In the genomic region with DNA sequence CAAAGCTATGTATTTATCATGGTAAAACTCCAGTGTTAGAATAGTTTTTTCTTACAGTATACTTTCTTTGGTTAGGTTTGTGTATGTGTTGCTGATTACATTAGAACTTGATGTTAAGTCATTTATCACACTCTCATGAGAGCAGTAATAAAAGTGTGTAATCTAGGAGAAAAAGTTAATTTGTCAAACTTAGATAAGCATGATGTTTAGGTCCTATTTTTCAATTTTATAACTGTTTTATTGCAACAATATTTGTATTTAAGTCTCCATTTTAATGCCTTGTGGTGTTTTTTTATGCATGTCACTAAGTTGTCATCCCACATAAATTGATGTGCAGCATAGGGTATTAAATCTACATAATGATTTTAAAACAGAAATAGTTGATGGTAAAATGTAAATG, we compare ENCODE assay signal across 36 cellular contexts. TPM values are rescaled to one million over a fixed set of nuclear protein-coding genes. Genes with fewer than 3 reads are reported as not detected.
A peak's percentile ranks its signal among the peaks of the same experiment; 100 is the strongest.
DNase-seq lines count a peak whose midpoint lies in the region; ATAC-seq, FAIRE-seq and TF ChIP-seq lines count a peak whose summit lies in the region.
"Had no signal": no experiment of that assay in that cellular context is flagged by ENCODE, and none has a peak within 500 bp of the region (broad histone marks: within the 10 kb centered on the region; RNA-seq: fewer than 3 reads in every experiment).

No MANE protein-coding gene starts in this region.

- intact Hi-C loops in prostate gland (cut with DNase I) = no loop called here

- POLR2A ChIA-PET in HEK293 (lab: Yijun Ruan, JAX) (no interaction called here), HEK293T (lab: Yijun Ruan, JAX) (no interaction called here)

- no peak overlapping the region for H2AFZ ChIP-seq in osteoblast (ENCODE audit: low read length)

- H3K79me2 ChIP-seq in osteoblast (ENCODE audit: insufficient read depth, low read length) = no peaks in the 10 kb centered on the region

- H3K4me2 ChIP-seq in osteoblast (ENCODE audit: insufficient read depth, low read length) = no peak overlapping the region
- H3K4me2 ChIP-seq: A549; BLaER1; BLaER1 treated with 17β-estradiol and CSF1 and Interleukin-3, amounts not matched to agents 10 nM and 100 nM had no signal

- DNase-seq in HEK293T (ENCODE audit: extremely low spot score) (no peak), osteoblast (ENCODE audit: insufficient read length, low spot score, missing footprints) (peak; percentile 13), NCI-H1092 treated with DMSO at 0.1 percent for 48 hours (lab: John Stamatoyannopoulos, UW) (no peak), prostate gland (ENCODE audit: low spot score) (no peak)
- DNase-seq: 8988T; ACHN; AML-193; BE2C; C1 segment of cervical spinal cord; Caco-2; Calu3; CD4-positive, alpha-beta memory T cell; CD4-positive, alpha-beta T cell; CD4-positive, CD25-positive, alpha-beta regulatory T cell; CD8-positive, alpha-beta memory T cell; CD8-positive, alpha-beta T cell; COR-L47; DMS 273 treated with DMSO at 0.1 percent for 48 hours; DMS153; DMS53; DMS79; DMS79 treated with DMSO at 0.1 percent for 48 hours; DND-41; EL had no signal

- H3K27me3 Mint-ChIP-seq in activated T-helper 17 cell treated with anti-CD3 and anti-CD28 coated beads, Interleukin-2, amount 50 U/mL, for 72 hours = no peaks in the 10 kb centered on the region
- H3K27me3 Mint-ChIP-seq: B cell; CD4-positive, alpha-beta memory T cell; CD4-positive, alpha-beta T cell; CD4-positive, CD25-positive, alpha-beta regulatory T cell; CD8-positive, alpha-beta memory T cell had no signal

- H3K4me3 Mint-ChIP-seq in activated T-helper 17 cell treated with anti-CD3 and anti-CD28 coated beads, Interleukin-2, amount 50 U/mL, for 72 hours = no peak overlapping the region
- H3K4me3 Mint-ChIP-seq: B cell; CD14-positive monocyte; CD4-positive, alpha-beta memory T cell; CD4-positive, alpha-beta T cell; CD4-positive, CD25-positive, alpha-beta regulatory T cell; CD8-positive, alpha-beta memory T cell; CD8-positive, alpha-beta T cell had no signal

- peak; percentile 21 for FAIRE-seq in endometrium (lab: Jason Lieb, UNC)
- FAIRE-seq: A549, D721Med had no signal

- H3K27ac ChIP-seq in HEK293 (ENCODE audit: extremely low read depth, low read depth, low read length) = no peak overlapping the region
- H3K27ac ChIP-seq in osteoblast (ENCODE audit: low read depth, low read length) = no peak overlapping the region
- H3K27ac ChIP-seq in prostate gland = no peak overlapping the region
- H3K27ac ChIP-seq: 22Rv1; A549; BLaER1; BLaER1 treated with 17β-estradiol and CSF1 and Interleukin-3, amounts not matched to agents 10 nM and 100 nM; C4-2B had no signal

- H3K27me3 ChIP-seq in osteoblast (ENCODE audit: insufficient read depth, low read length) (no peaks in the 10 kb centered on the region), prostate gland (replicated peaks; ENCODE audit: insufficient read depth) (no peaks in the 10 kb centered on the region)
- H3K27me3 ChIP-seq: BE2C; BLaER1; BLaER1 treated with 17β-estradiol and CSF1 and Interleukin-3, amounts not matched to agents 10 nM and 100 nM had no signal

- no peak for ATAC-seq in activated T-helper 17 cell treated with anti-CD3 and anti-CD28 coated beads, Interleukin-2, amount 50 U/mL, for 72 hours (replicated peaks)
- no peak for ATAC-seq in GM21381 (IDR thresholded peaks at IDR 0.05; ENCODE audit: unreplicated experiment)
- ATAC-seq: A549; CD8-positive, alpha-beta T cell had no signal

- H3K4me3 ChIP-seq in HEK293 (ENCODE audit: low read depth, low read length) (no peak overlapping the region), osteoblast (ENCODE audit: insufficient read depth, low read length) (no peak overlapping the region), prostate gland (no peak overlapping the region)
- H3K4me3 ChIP-seq: A549; BLaER1; BLaER1 treated with 17β-estradiol and CSF1 and Interleukin-3, amounts not matched to agents 10 nM and 100 nM had no signal

- peaks cover 3% of the 10 kb centered on the region in 2 experiments; a peak in 2 of 3 replicates for H3K36me3 ChIP-seq in HEK293 (ENCODE audit: control insufficient read depth in 2 of 2, insufficient read depth in 1 of 2, low read length in 2 of 2)
- H3K36me3 ChIP-seq in osteoblast (ENCODE audit: insufficient read depth, low read length) = no peaks in the 10 kb centered on the region
- H3K36me3 ChIP-seq in prostate gland = no peaks in the 10 kb centered on the region
- H3K36me3 ChIP-seq: BE2C had no signal

- peaks cover 38% of the 10 kb centered on the region for H3K36me3 Mint-ChIP-seq in activated T-helper 17 cell treated with anti-CD3 and anti-CD28 coated beads, Interleukin-2, amount 50 U/mL, for 72 hours (ENCODE audit: low read depth)

- H3K9me3 Mint-ChIP-seq in activated T-helper 17 cell treated with anti-CD3 and anti-CD28 coated beads, Interleukin-2, amount 50 U/mL, for 72 hours = no peaks in the 10 kb centered on the region
- H3K9me3 Mint-ChIP-seq: CD4-positive, alpha-beta T cell; CD8-positive, alpha-beta memory T cell; CD8-positive, alpha-beta T cell had no signal

- TF ChIP-seq CTCF in HEK293 (tag by site-specific recombination; IDR thresholded peaks at IDR 0.05) (no peak), osteoblast (IDR thresholded peaks at IDR 0.05; ENCODE audit: extremely low read depth, low read depth, low read length) (no peak), prostate gland (IDR thresholded peaks at IDR 0.05) (no peak)

- H3K9me3 ChIP-seq in HEK293 (ENCODE audit: control insufficient read depth, insufficient read depth, low read depth, low read length) = no peaks in the 10 kb centered on the region
- H3K9me3 ChIP-seq in osteoblast (ENCODE audit: low read depth, low read length) = no peaks in the 10 kb centered on the region
- H3K9me3 ChIP-seq in prostate gland = no peaks in the 10 kb centered on the region
- H3K9me3 ChIP-seq: A549, BE2C had no signal

- H3K27ac Mint-ChIP-seq in activated T-helper 17 cell treated with anti-CD3 and anti-CD28 coated beads, Interleukin-2, amount 50 U/mL, for 72 hours = no peak overlapping the region
- H3K27ac Mint-ChIP-seq: B cell; CD14-positive monocyte; CD4-positive, alpha-beta memory T cell; CD4-positive, alpha-beta T cell; CD4-positive, CD25-positive, alpha-beta regulatory T cell; CD8-positive, alpha-beta memory T cell; CD8-positive, alpha-beta T cell had no signal

- no peak for TF ChIP-seq POLR2A in prostate gland (IDR thresholded peaks at IDR 0.05)

- no peaks in the 10 kb centered on the region for H3K4me1 Mint-ChIP-seq in activated T-helper 17 cell treated with anti-CD3 and anti-CD28 coated beads, Interleukin-2, amount 50 U/mL, for 72 hours
- H3K4me1 Mint-ChIP-seq: B cell; CD14-positive monocyte; CD8-positive, alpha-beta memory T cell had no signal

- H4K20me1 ChIP-seq in osteoblast (ENCODE audit: insufficient read depth, low read length) = no peaks in the 10 kb centered on the region
- H4K20me1 ChIP-seq: BLaER1; BLaER1 treated with 17β-estradiol and CSF1 and Interleukin-3, amounts not matched to agents 10 nM and 100 nM had no signal

- H3K4me1 ChIP-seq in HEK293 (ENCODE audit: control insufficient read depth, insufficient read depth, low read length) (0 out of 2 replicates have a peak, but pooled peaks cover 4% of the 10 kb centered on the region), osteoblast (ENCODE audit: insufficient read depth, low read length) (no peaks in the 10 kb centered on the region), prostate gland (replicated peaks) (no peaks in the 10 kb centered on the region)
- H3K4me1 ChIP-seq: A549, BE2C had no signal

- CTCF ChIA-PET in HEK293 (lab: Yijun Ruan, JAX) = interaction anchor here (0.6 to 0.7 kb wide), 2 partner anchors 97 to 283 kb away, joined by 3 read pairs; no protein-coding TSS in a partner anchor
- CTCF ChIA-PET in HEK293T (lab: Yijun Ruan, JAX) = no interaction called here

TF ChIP-seq in HEK293, 187 proteins besides CTCF, POLR2A, EP300 and RAD21 (continues in another document):
- TF ChIP-seq, protein P1, sequence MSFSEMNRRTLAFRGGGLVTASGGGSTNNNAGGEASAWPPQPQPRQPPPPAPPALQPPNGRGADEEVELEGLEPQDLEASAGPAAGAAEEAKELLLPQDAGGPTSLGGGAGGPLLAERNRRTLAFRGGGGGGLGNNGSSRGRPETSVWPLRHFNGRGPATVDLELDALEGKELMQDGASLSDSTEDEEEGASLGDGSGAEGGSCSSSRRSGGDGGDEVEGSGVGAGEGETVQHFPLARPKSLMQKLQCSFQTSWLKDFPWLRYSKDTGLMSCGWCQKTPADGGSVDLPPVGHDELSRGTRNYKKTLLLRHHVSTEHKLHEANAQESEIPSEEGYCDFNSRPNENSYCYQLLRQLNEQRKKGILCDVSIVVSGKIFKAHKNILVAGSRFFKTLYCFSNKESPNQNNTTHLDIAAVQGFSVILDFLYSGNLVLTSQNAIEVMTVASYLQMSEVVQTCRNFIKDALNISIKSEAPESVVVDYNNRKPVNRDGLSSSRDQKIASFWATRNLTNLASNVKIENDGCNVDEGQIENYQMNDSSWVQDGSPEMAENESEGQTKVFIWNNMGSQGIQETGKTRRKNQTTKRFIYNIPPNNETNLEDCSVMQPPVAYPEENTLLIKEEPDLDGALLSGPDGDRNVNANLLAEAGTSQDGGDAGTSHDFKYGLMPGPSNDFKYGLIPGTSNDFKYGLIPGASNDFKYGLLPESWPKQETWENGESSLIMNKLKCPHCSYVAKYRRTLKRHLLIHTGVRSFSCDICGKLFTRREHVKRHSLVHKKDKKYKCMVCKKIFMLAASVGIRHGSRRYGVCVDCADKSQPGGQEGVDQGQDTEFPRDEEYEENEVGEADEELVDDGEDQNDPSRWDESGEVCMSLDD (tag by site-specific recombination; IDR thresholded peaks at IDR 0.05) = no peak

TF ChIP-seq in HEK293T, 16 proteins besides CTCF, POLR2A, EP300 and RAD21:
- TF ChIP-seq TARDBP (IDR thresholded peaks at IDR 0.05) (no peak), SUZ12 (IDR thresholded peaks at IDR 0.05) (no peak), ELF4 (IDR thresholded peaks at IDR 0.05) (no peak), NFRKB (IDR thresholded peaks at IDR 0.05) (no peak), CTBP1 (IDR thresholded peaks at IDR 0.05; ENCODE audit: borderline replicate concordance) (peak; percentile 63; the same call in 1 of the 2 replicates), ZNF384 (IDR thresholded peaks at IDR 0.05) (peak; percentile 47; the same call in 1 of the 2 replicates)
- TF ChIP-seq, protein P2, sequence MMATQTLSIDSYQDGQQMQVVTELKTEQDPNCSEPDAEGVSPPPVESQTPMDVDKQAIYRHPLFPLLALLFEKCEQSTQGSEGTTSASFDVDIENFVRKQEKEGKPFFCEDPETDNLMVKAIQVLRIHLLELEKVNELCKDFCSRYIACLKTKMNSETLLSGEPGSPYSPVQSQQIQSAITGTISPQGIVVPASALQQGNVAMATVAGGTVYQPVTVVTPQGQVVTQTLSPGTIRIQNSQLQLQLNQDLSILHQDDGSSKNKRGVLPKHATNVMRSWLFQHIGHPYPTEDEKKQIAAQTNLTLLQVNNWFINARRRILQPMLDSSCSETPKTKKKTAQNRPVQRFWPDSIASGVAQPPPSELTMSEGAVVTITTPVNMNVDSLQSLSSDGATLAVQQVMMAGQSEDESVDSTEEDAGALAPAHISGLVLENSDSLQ (IDR thresholded peaks at IDR 0.05) = peak; percentile 89

RNA-seq across cellular contexts. Expression of gene DNAH11, which starts 28.8 kb away (rescaled TPM):
- total RNA-seq in osteoblast = under 0.01 and 1.1 TPM in 2 replicates
- total RNA-seq in activated T-helper 17 cell treated with anti-CD3 and anti-CD28 coated beads, Interleukin-2, amount 50 U/mL, for 72 hours = 1 to 10 TPM in 1 of 2 donors, under 1 TPM in 1; 0.52 to 5.9 TPM
- total RNA-seq in prostate gland = 10 to 100 TPM in 1 of 2 donors, 1 to 10 TPM in 1; 1.6 to 13.3 TPM
- total RNA-seq: B cell; CD4-positive, CD25-positive, alpha-beta regulatory T cell had no signal
